11 cellular contexts compared by ENCODE assay signal in the genomic region with DNA sequence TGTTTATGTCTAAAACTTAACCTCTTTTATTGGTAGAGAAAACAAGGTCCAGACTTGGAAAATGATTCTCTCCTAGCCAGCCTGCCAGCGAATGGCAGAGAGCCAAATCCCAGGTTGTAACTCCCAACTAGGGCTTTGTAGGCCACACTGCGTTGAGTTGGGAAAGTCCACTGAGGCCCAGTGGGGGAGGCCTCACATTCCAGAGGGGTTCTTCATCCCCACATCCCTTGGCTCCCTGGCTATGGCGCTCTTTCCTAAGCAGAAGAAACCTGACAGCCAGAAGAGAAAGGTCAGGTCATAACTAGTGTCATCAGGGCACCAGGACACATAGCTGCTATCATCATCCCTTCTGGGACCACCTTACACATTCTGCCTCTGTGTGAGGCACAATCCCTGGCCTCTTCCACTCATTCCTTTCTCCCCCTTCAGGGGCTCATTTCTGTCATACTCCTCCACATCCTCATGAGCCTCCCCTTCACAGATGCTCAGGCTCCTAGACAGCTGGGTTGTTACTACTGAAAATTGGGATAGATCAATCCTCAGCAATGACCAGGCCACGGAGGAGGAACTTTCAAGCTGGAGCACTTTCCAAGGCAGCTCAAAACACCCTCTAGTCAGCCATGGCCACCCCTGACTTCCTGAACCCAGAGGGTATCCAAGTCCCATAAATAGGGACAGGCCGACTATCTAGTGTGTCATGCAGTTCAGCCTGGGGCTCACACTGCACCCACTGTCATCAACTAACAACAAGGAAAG. TPM values are rescaled to one million over a fixed set of nuclear protein-coding genes. Genes with fewer than 3 reads are reported as not detected.
A peak's percentile ranks its signal among the peaks of the same experiment; 100 is the strongest.
DNase-seq lines count a peak whose midpoint lies in the region; ATAC-seq and TF ChIP-seq lines count a peak whose summit lies in the region.
"Had no signal": no experiment of that assay in that cellular context is flagged by ENCODE, and none has a peak within 500 bp of the region (broad histone marks: within the 10 kb centered on the region; RNA-seq: fewer than 3 reads in every experiment).

No MANE protein-coding gene starts in this region.

- H3K4me1 ChIP-seq in transverse colon: peaks cover 0 to 48% (median 20%) of the 10 kb centered on the region in 4 donors

- no peaks in the 10 kb centered on the region for H3K27me3 ChIP-seq in transverse colon
- H3K27me3 ChIP-seq: SJCRH30 had no signal

- TF ChIP-seq CTCF in chondrocyte (IDR thresholded peaks at IDR 0.05) (no peak), transverse colon (IDR thresholded peaks at IDR 0.05) (no peak)

- no peak overlapping the region for H3K4me3 ChIP-seq in transverse colon
- H3K4me3 ChIP-seq: SJCRH30 had no signal

- H3K27ac ChIP-seq in transverse colon: peak overlapping the region; percentile 28 to 71 (median 60)
- H3K27ac ChIP-seq: SJCRH30 had no signal

- 71% methylated on average over 5 of the region's 5 CpGs; no CpG with 5 or more reads in 1 of the 2 donors for WGBS in transverse colon (ENCODE audit: low coverage in 1 of 2), 2 donors

- intact Hi-C loops in transverse colon (cut with DNase I; ENCODE audit: low total_unique reads): no loop called here

- H3K4me1 Mint-ChIP-seq in chondrocyte (ENCODE audit: low read depth): peaks cover 82% of the 10 kb centered on the region

- peaks cover 0 to 14% (median 2%) of the 10 kb centered on the region in 4 donors for H3K36me3 ChIP-seq in transverse colon

- H3K36me3 Mint-ChIP-seq in chondrocyte (ENCODE audit: low read depth): peaks cover 4% of the 10 kb centered on the region
- peaks cover 0 to 6% of the 10 kb centered on the region in 2 donors for H3K36me3 Mint-ChIP-seq in activated naive CD4-positive, alpha-beta T cell treated with anti-CD3 and anti-CD28 coated beads, Interleukin-2, amount 50 U/mL, for 72 hours

- ATAC-seq in HG03196 (IDR thresholded peaks at IDR 0.05; ENCODE audit: unreplicated experiment): no peak
- ATAC-seq in activated naive CD4-positive, alpha-beta T cell treated with anti-CD3 and anti-CD28 coated beads, Interleukin-2, amount 50 U/mL, for 72 hours: no peak

- H3K27me3 Mint-ChIP-seq in chondrocyte (ENCODE audit: low read depth): no peaks in the 10 kb centered on the region

- no peak overlapping the region for H3K4me3 Mint-ChIP-seq in chondrocyte (ENCODE audit: unreplicated experiment)

- H3K9me3 ChIP-seq in transverse colon: no peaks in the 10 kb centered on the region
- H3K9me3 ChIP-seq: SJCRH30 had no signal

- DNase-seq in LHCN-M2 (ENCODE audit: low read depth) (peak; percentile 53), chondrocyte (ENCODE audit: low spot score) (no peak), left kidney (ENCODE audit: low read depth, low spot score) (peak; percentile 17), transverse colon (peak; percentile 31), GM19240 (ENCODE audit: insufficient read length, low spot score) (no peak)
- no peak for DNase-seq in activated naive CD4-positive, alpha-beta T cell treated with anti-CD3 and anti-CD28 coated beads, Interleukin-2, amount 50 U/mL, for 72 hours (ENCODE audit: low spot score in 2 of 2)
- DNase-seq: cortex of kidney; stimulated activated CD4-positive, alpha-beta T cell treated with anti-CD3 and anti-CD28 coated beads, Interleukin-4, amount 100 ng/mL, for 4 hours had no signal

- in situ Hi-C loops in transverse colon (cut with MboI; ENCODE audit: low pct_ligation_motif_present in 1 of 4, low pct_unique_long_range_greater_than_20kb in 1 of 4, low sequenced_read_pairs in 3 of 4): no loop called here

- H3K27ac Mint-ChIP-seq in chondrocyte (ENCODE audit: unreplicated experiment): peak overlapping the region; percentile 73
- no peak overlapping the region for H3K27ac Mint-ChIP-seq in activated naive CD4-positive, alpha-beta T cell treated with anti-CD3 and anti-CD28 coated beads, Interleukin-2, amount 50 U/mL, for 72 hours

- TF ChIP-seq POLR2A in transverse colon (IDR thresholded peaks at IDR 0.05): no peak

- H3K9me3 Mint-ChIP-seq in chondrocyte (ENCODE audit: low read depth): no peaks in the 10 kb centered on the region
- H3K9me3 Mint-ChIP-seq in activated naive CD4-positive, alpha-beta T cell treated with anti-CD3 and anti-CD28 coated beads, Interleukin-2, amount 50 U/mL, for 72 hours: no peaks in the 10 kb centered on the region

- TF ChIP-seq EP300 in transverse colon (IDR thresholded peaks at IDR 0.05; ENCODE audit: low read depth): no peak

RNA-seq across cellular contexts. Expression of gene TCP11, which starts 48.6 kb away (rescaled TPM):
- 0.23 and 0.32 TPM in 2 replicates for total RNA-seq in LHCN-M2 (2014; rRNA removed)
- polyA plus RNA-seq in LHCN-M2 (2012): not detected
- not detected in 3 replicates for total RNA-seq in chondrocyte
- total RNA-seq in transverse colon: under 1 TPM in 1 of 4 donors, not detected in 3; 0.96 TPM
- not detected for total RNA-seq in activated naive CD4-positive, alpha-beta T cell treated with anti-CD3 and anti-CD28 coated beads, Interleukin-2, amount 50 U/mL, for 72 hours
- total RNA-seq: mesenteric fat pad, SJCRH30 had no signal

Comparison
In these comparisons a context has a peak if more than half of its experiments do, and no peak if none do; other contexts are left out.
1. DNase-seq: peak in LHCN-M2 (single experiment), left kidney (single experiment) and transverse colon (single experiment); none in chondrocyte (single experiment), GM19240 (single experiment) and activated naive CD4-positive, alpha-beta T cell treated with anti-CD3 and anti-CD28 coated beads, Interleukin-2, amount 50 U/mL, for 72 hours (0 of 2).